Comparison of ENCODE assay signal across 10 cellular contexts in the genomic region with DNA sequence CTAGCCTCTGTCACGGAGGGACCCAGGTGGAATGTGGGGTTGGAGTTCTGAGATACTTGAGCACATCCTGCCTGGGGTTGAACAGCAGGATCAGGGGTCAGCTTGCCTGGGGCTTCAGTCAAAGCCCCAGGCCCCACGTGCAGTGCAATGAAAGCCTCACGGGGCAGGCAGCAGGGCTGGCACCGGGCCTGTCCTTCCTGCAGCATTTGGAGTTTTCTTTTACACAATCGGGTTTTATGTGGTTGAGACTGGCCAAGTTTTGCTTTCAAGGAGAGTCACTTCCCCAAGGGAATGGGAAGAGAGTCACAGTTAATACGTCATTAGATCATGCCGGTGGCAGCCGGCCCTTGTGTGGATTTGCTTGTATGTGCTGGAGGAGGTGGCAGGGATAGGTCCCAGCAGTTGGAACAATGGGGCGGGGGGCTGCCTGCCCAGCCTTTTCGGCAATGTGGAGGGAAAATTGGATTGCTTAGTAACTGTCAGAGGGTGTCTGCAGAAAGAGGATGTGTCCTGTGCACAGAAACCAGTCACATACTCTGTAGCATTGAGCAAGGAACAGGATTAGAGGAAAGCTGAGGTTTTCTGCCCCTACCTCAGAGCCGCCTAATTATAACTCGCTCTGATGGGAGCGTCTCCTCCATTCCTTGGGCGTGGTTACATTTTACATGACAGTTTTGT. TPM values are rescaled to one million over a fixed set of nuclear protein-coding genes. Genes with fewer than 3 reads are reported as not detected.
DNase-seq lines count a peak whose midpoint lies in the region; ATAC-seq and TF ChIP-seq lines count a peak whose summit lies in the region.
"Had no signal": no experiment of that assay in that cellular context is flagged by ENCODE, and none has a peak within 500 bp of the region (broad histone marks: within the 10 kb centered on the region; RNA-seq: fewer than 3 reads in every experiment).

No MANE protein-coding gene starts in this region.

- H3K4me1 ChIP-seq in RWPE2 (ENCODE audit: insufficient read depth, poor library complexity, severe bottlenecking) (peaks cover 6% of the 10 kb centered on the region), gastroesophageal sphincter (peaks cover 0 to 38% (median 18%) of the 10 kb centered on the region in 3 donors), PC-9 (replicated peaks; ENCODE audit: insufficient read depth) (peaks cover 28% of the 10 kb centered on the region)

- POLR2A ChIA-PET in PC-9 (lab: Charles Lee; ENCODE audit: unreplicated experiment): no interaction called here

- H2AFZ ChIP-seq in PC-9: no peak overlapping the region

- TF ChIP-seq EP300 in gastroesophageal sphincter (IDR thresholded peaks at IDR 0.05): no peak

- peak overlapping the region; percentile 13 for H3K27ac ChIP-seq in RWPE2 (ENCODE audit: poor library complexity, severe bottlenecking)
- peak overlapping the region in 3 of 4 donors; percentile 43 to 60 (median 55) for H3K27ac ChIP-seq in gastroesophageal sphincter
- H3K27ac ChIP-seq in PC-9: no peak overlapping the region

- H4K20me1 ChIP-seq in PC-9 (ENCODE audit: insufficient read depth): no peaks in the 10 kb centered on the region

- no TSS peak for BruUV-seq in PC-9 (replicated peaks; lab: Mats Ljungman, UMichigan)

- DNase-seq in ELF-1 (ENCODE audit: low read depth, low spot score) (peak; percentile 45), RWPE2 (ENCODE audit: low spot score) (no peak), putamen (ENCODE audit: low spot score) (peak; percentile 38), PC-9 (no peak)
- DNase-seq: NCI-H446 treated with DMSO at 0.1 percent for 48 hours; stimulated activated CD4-positive, alpha-beta T cell treated with anti-CD3 and anti-CD28 coated beads, Interleukin-4, amount 100 ng/mL, for 1 hour had no signal

- H3K4me2 ChIP-seq in PC-9: no peak overlapping the region

- no peak for TF ChIP-seq POLR2A in gastroesophageal sphincter (IDR thresholded peaks at IDR 0.05)

- TF ChIP-seq CTCF in RWPE2 (IDR thresholded peaks at IDR 0.05; ENCODE audit: poor library complexity, severe bottlenecking): no peak
- TF ChIP-seq CTCF in gastroesophageal sphincter (IDR thresholded peaks at IDR 0.05): no peak
- TF ChIP-seq CTCF in PC-9 (conservative IDR thresholded peaks at IDR 0.05): no peak

- H3K9me3 ChIP-seq in RWPE2 (ENCODE audit: severe bottlenecking) (no peaks in the 10 kb centered on the region), gastroesophageal sphincter (no peaks in the 10 kb centered on the region), PC-9 (ENCODE audit: insufficient read depth, low read depth) (no peaks in the 10 kb centered on the region)

- no peaks in the 10 kb centered on the region for H3K9me2 ChIP-seq in PC-9 (ENCODE audit: insufficient read depth)

- H3F3A ChIP-seq in PC-9 (ENCODE audit: insufficient read depth, low read depth): peaks cover 21% of the 10 kb centered on the region; the same call in 1 of the 2 replicates

- H3K79me2 ChIP-seq in PC-9 (ENCODE audit: low read depth): peaks cover 30% of the 10 kb centered on the region

- 40 to 100% methylated on average over 2 to 7 of the region's 14 CpGs for WGBS in gastroesophageal sphincter (ENCODE audit: low coverage in 1 of 2), 2 donors

- H3K27me3 ChIP-seq in RWPE2 (ENCODE audit: insufficient read depth, poor library complexity, severe bottlenecking) (no peaks in the 10 kb centered on the region), gastroesophageal sphincter (no peaks in the 10 kb centered on the region), PC-9 (ENCODE audit: insufficient read depth, low read depth) (no peaks in the 10 kb centered on the region)

- intact Hi-C loops in PC-9 (cut with micrococcal nuclease; ENCODE audit: unreplicated experiment): no loop called here

- H3K4me3 ChIP-seq in RWPE2 (ENCODE audit: severe bottlenecking) (no peak overlapping the region), gastroesophageal sphincter (no peak overlapping the region), PC-9 (no peak overlapping the region)

- CTCF ChIA-PET in PC-9 (lab: Charles Lee): no interaction called here

- ATAC-seq in RWPE2 (ENCODE audit: low read depth) (no peak), gastroesophageal sphincter (peak; percentile 52), HG03108 (IDR thresholded peaks at IDR 0.05; ENCODE audit: unreplicated experiment) (no peak), HG03565 (IDR thresholded peaks at IDR 0.05; ENCODE audit: unreplicated experiment) (no peak), GM18519 (IDR thresholded peaks at IDR 0.05; ENCODE audit: low FRiP score, unreplicated experiment) (no peak)

- H3K36me3 ChIP-seq in RWPE2 (ENCODE audit: low read depth) (peaks cover 18% of the 10 kb centered on the region), gastroesophageal sphincter (no peaks in the 10 kb centered on the region), PC-9 (ENCODE audit: low read depth) (no peaks in the 10 kb centered on the region)

RNA-seq across cellular contexts. Expression of a gene that starts 4.5 kb away (rescaled TPM):
- total RNA-seq in gastroesophageal sphincter (1 to 10 TPM in 3 of 4 donors, under 1 TPM in 1; 0.31 to 1.8 (median 1.4) TPM), PC-9 (2021) (29.0 and 38.0 TPM in 2 replicates)

Comparison
In these comparisons a context has a peak if more than half of its experiments do, and no peak if none do; other contexts are left out.
1. DNase-seq: peak in ELF-1 (single experiment) and putamen (single experiment); none in RWPE2 (single experiment) and PC-9 (0 of 2).
2. RNA of a gene that starts 4.5 kb away (total RNA-seq): 29.0 to 38.0 TPM in PC-9; 0.31 to 1.8 TPM in gastroesophageal sphincter; every median in the first group is over 10 times any median in the second.